In genomic region chr1:92298573-92299476, GRCh38 we compare ENCODE assay signal across 8 cellular contexts. TPM values are rescaled to one million over a fixed set of nuclear protein-coding genes. Genes with fewer than 3 reads are reported as not detected.
DNase-seq lines count a peak whose midpoint lies in the region; ATAC-seq and TF ChIP-seq lines count a peak whose summit lies in the region.

A gene with protein sequence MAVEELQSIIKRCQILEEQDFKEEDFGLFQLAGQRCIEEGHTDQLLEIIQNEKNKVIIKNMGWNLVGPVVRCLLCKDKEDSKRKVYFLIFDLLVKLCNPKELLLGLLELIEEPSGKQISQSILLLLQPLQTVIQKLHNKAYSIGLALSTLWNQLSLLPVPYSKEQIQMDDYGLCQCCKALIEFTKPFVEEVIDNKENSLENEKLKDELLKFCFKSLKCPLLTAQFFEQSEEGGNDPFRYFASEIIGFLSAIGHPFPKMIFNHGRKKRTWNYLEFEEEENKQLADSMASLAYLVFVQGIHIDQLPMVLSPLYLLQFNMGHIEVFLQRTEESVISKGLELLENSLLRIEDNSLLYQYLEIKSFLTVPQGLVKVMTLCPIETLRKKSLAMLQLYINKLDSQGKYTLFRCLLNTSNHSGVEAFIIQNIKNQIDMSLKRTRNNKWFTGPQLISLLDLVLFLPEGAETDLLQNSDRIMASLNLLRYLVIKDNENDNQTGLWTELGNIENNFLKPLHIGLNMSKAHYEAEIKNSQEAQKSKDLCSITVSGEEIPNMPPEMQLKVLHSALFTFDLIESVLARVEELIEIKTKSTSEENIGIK (minus strand): TSS chr1:92298987. CDS start chr1:92297999, 988 bp downstream.
TSS of gene RPAP2 (plus strand) at chr1:92299059. CDS start at chr1:92299074, 15 bp downstream.

- peaks cover 9% of the 10 kb centered on the region for H3K36me3 Mint-ChIP-seq in IgD-negative memory B cell
- H3K36me3 Mint-ChIP-seq in activated T-cell treated with anti-CD3 and anti-CD28 coated beads, Interleukin-2, amount 50 U/mL, for 72 hours (ENCODE audit: insufficient read depth in 2 of 2), result peaks cover 11 to 39% of the 10 kb centered on the region in 2 donors
- H3K36me3 Mint-ChIP-seq in naive thymus-derived CD4-positive, alpha-beta T cell, result peaks cover 10 to 27% (median 17%) of the 10 kb centered on the region in 5 donors
- H3K36me3 Mint-ChIP-seq in stimulated activated memory B cell treated with anti-CD40 and anti-IgM and Interleukin-4, amounts not matched to agents 10 μg/mL and 1 μg/mL and 100 μg/mL, for 72 hours, result peaks cover 17% of the 10 kb centered on the region

- POLR2A ChIA-PET in naive thymus-derived CD4-positive, alpha-beta T cell (lab: Charles Lee), result interaction anchor here (0.6 to 2.3 kb wide), 6 partner anchors 9 to 531 kb away, joined by 3 to 14 read pairs (median 4); no protein-coding TSS in a partner anchor

- DNase-seq in DMS79 (lab: John Stamatoyannopoulos, UW) (peak; percentile 73), esophagus squamous epithelium (lab: John Stamatoyannopoulos, UW) (peak; percentile 7)
- DNase-seq in activated T-cell treated with anti-CD3 and anti-CD28 coated beads, Interleukin-2, amount 50 U/mL, for 72 hours, result peak; percentile 86 to 89
- DNase-seq in naive thymus-derived CD4-positive, alpha-beta T cell, result peak; percentile 55 to 86 (median 75)

- H3K9me3 Mint-ChIP-seq in IgD-negative memory B cell, result no peaks in the 10 kb centered on the region
- H3K9me3 Mint-ChIP-seq in activated T-cell treated with anti-CD3 and anti-CD28 coated beads, Interleukin-2, amount 50 U/mL, for 72 hours, result peaks cover 0 to 1% of the 10 kb centered on the region in 2 donors
- H3K9me3 Mint-ChIP-seq in naive thymus-derived CD4-positive, alpha-beta T cell, result no peaks in the 10 kb centered on the region
- H3K9me3 Mint-ChIP-seq in stimulated activated memory B cell treated with anti-CD40 and anti-IgM and Interleukin-4, amounts not matched to agents 10 μg/mL and 1 μg/mL and 100 μg/mL, for 72 hours, result no peaks in the 10 kb centered on the region

- peaks cover 0 to 26% (median 0%) of the 10 kb centered on the region in 3 donors for H3K36me3 ChIP-seq in esophagus squamous epithelium
- peaks cover 0 to 20% (median 0%) of the 10 kb centered on the region in 3 experiments for H3K36me3 ChIP-seq in naive thymus-derived CD4-positive, alpha-beta T cell (ENCODE audit: control insufficient read depth in 2 of 3, insufficient read depth in 3 of 3, low read length in 3 of 3)

- intact Hi-C loops in esophagus squamous epithelium (cut with DNase I), result no loop called here
- intact Hi-C loops in naive thymus-derived CD4-positive, alpha-beta T cell (cut with micrococcal nuclease), result loop anchor here (1.0 to 10.0 kb wide), 13 partner anchors 15 to 1134 kb away; partner anchors contain the start of genes CDC7 (in 2 of the 2), BTBD8 (in 1 of the 2), RPL5 (in 1 of the 2) and TGFBR3 (in 1 of the 2)

- H3K4me1 ChIP-seq in esophagus squamous epithelium, result peaks cover 4 to 34% (median 7%) of the 10 kb centered on the region in 3 donors
- H3K4me1 ChIP-seq in naive thymus-derived CD4-positive, alpha-beta T cell (ENCODE audit: control insufficient read depth in 2 of 2, insufficient read depth in 2 of 2, low read length in 2 of 2), result peaks cover 10 to 19% of the 10 kb centered on the region in 2 donors

- CTCF ChIA-PET in naive thymus-derived CD4-positive, alpha-beta T cell (lab: Charles Lee), result interaction anchor here (0.7 to 1.5 kb wide), 7 partner anchors 12 to 661 kb away, joined by 3 to 7 read pairs (median 3); no protein-coding TSS in a partner anchor

- peak within 1 kb of the TSS; percentile 94 to 99 (median 96) for H3K27ac ChIP-seq in esophagus squamous epithelium
- peak within 1 kb of the TSS; percentile 98 for H3K27ac ChIP-seq in naive thymus-derived CD4-positive, alpha-beta T cell (ENCODE audit: low read depth, low read length)

- no peaks in the 10 kb centered on the region for H3K27me3 ChIP-seq in esophagus squamous epithelium
- no peaks in the 10 kb centered on the region for H3K27me3 ChIP-seq in naive thymus-derived CD4-positive, alpha-beta T cell (ENCODE audit: control insufficient read depth in 2 of 2, insufficient read depth in 2 of 2, low read length in 2 of 2)

- peak within 1 kb of the TSS; percentile 85 to 99 (median 93) for H3K27ac Mint-ChIP-seq in IgD-negative memory B cell
- peak within 1 kb of the TSS; percentile 93 for H3K27ac Mint-ChIP-seq in activated T-cell treated with anti-CD3 and anti-CD28 coated beads, Interleukin-2, amount 50 U/mL, for 72 hours
- peak within 1 kb of the TSS; percentile 91 to 99 (median 97) for H3K27ac Mint-ChIP-seq in naive thymus-derived CD4-positive, alpha-beta T cell
- H3K27ac Mint-ChIP-seq in stimulated activated memory B cell treated with anti-CD40 and anti-IgM and Interleukin-4, amounts not matched to agents 10 μg/mL and 1 μg/mL and 100 μg/mL, for 72 hours, result peak within 1 kb of the TSS; percentile 96

- TF ChIP-seq CTCF in esophagus squamous epithelium (IDR thresholded peaks at IDR 0.05), result no peak

- peak in 2 of 4 donors; percentile 69 to 82 for TF ChIP-seq POLR2A in esophagus squamous epithelium (IDR thresholded peaks at IDR 0.05)

- peak within 1 kb of the TSS; percentile 93 to 99 (median 99) for H3K4me3 Mint-ChIP-seq in IgD-negative memory B cell
- H3K4me3 Mint-ChIP-seq in activated T-cell treated with anti-CD3 and anti-CD28 coated beads, Interleukin-2, amount 50 U/mL, for 72 hours, result peak within 1 kb of the TSS; percentile 91 to 97
- peak within 1 kb of the TSS; percentile 93 to 99 (median 97) for H3K4me3 Mint-ChIP-seq in naive thymus-derived CD4-positive, alpha-beta T cell
- H3K4me3 Mint-ChIP-seq in stimulated activated memory B cell treated with anti-CD40 and anti-IgM and Interleukin-4, amounts not matched to agents 10 μg/mL and 1 μg/mL and 100 μg/mL, for 72 hours, result peak within 1 kb of the TSS; percentile 95

- H3K4me1 Mint-ChIP-seq in IgD-negative memory B cell, result peaks cover 9 to 21% (median 15%) of the 10 kb centered on the region in 3 donors
- H3K4me1 Mint-ChIP-seq in activated T-cell treated with anti-CD3 and anti-CD28 coated beads, Interleukin-2, amount 50 U/mL, for 72 hours (ENCODE audit: low read depth), result peaks cover 51% of the 10 kb centered on the region
- peaks cover 30 to 61% (median 48%) of the 10 kb centered on the region in 7 donors for H3K4me1 Mint-ChIP-seq in naive thymus-derived CD4-positive, alpha-beta T cell
- peaks cover 34% of the 10 kb centered on the region for H3K4me1 Mint-ChIP-seq in stimulated activated memory B cell treated with anti-CD40 and anti-IgM and Interleukin-4, amounts not matched to agents 10 μg/mL and 1 μg/mL and 100 μg/mL, for 72 hours

- H3K27me3 Mint-ChIP-seq in IgD-negative memory B cell, result no peaks in the 10 kb centered on the region
- no peaks in the 10 kb centered on the region for H3K27me3 Mint-ChIP-seq in activated T-cell treated with anti-CD3 and anti-CD28 coated beads, Interleukin-2, amount 50 U/mL, for 72 hours (ENCODE audit: low read depth)
- H3K27me3 Mint-ChIP-seq in naive thymus-derived CD4-positive, alpha-beta T cell, result no peaks in the 10 kb centered on the region
- no peaks in the 10 kb centered on the region for H3K27me3 Mint-ChIP-seq in stimulated activated memory B cell treated with anti-CD40 and anti-IgM and Interleukin-4, amounts not matched to agents 10 μg/mL and 1 μg/mL and 100 μg/mL, for 72 hours

- WGBS in esophagus squamous epithelium, 2 donors, result 1% methylated on average over 19 of the region's 76 CpGs; no CpG with 5 or more reads in 1 of the 2 donors

- no peaks in the 10 kb centered on the region for H3K9me3 ChIP-seq in esophagus squamous epithelium
- H3K9me3 ChIP-seq in naive thymus-derived CD4-positive, alpha-beta T cell (ENCODE audit: control insufficient read depth in 2 of 3, low read length in 3 of 3), result no peaks in the 10 kb centered on the region

- peak within 1 kb of the TSS; percentile 68 to 97 (median 88) for H3K4me3 ChIP-seq in esophagus squamous epithelium
- H3K4me3 ChIP-seq in naive thymus-derived CD4-positive, alpha-beta T cell (ENCODE audit: low read length), result peak within 1 kb of the TSS; percentile 93

- ATAC-seq in GM21576 (IDR thresholded peaks at IDR 0.05; ENCODE audit: unreplicated experiment), result peak; percentile 98
- ATAC-seq in activated T-cell treated with anti-CD3 and anti-CD28 coated beads, Interleukin-2, amount 50 U/mL, for 72 hours (replicated peaks in 1 of 2), result peak; percentile 96 to 98
- ATAC-seq in naive thymus-derived CD4-positive, alpha-beta T cell, result peak; percentile 97
- ATAC-seq in stimulated activated memory B cell treated with anti-CD40 and anti-IgM and Interleukin-4, amounts not matched to agents 10 μg/mL and 1 μg/mL and 100 μg/mL, for 72 hours, result peak; percentile 99

TF ChIP-seq in PFSK-1, 5 proteins besides CTCF, POLR2A, EP300 and RAD21 (continues in another document):
- TF ChIP-seq FOXP2 (optimal IDR thresholded peaks at IDR 0.05; ENCODE audit: borderline replicate concordance, extremely low read depth, extremely low read length, insufficient read depth), result no peak
- peak; percentile 98 for TF ChIP-seq POLR2AphosphoS5 (IDR thresholded peaks at IDR 0.05; ENCODE audit: low read depth, low read length)
- peak; percentile 98 for TF ChIP-seq TAF1 (IDR thresholded peaks at IDR 0.05; ENCODE audit: borderline replicate concordance, insufficient read depth, low read length)
- TF ChIP-seq SIN3A (IDR thresholded peaks at IDR 0.05; ENCODE audit: borderline replicate concordance, insufficient read depth, low read length), result peak; percentile 28; the same call in 1 of the 2 replicates

RNA-seq across cellular contexts. Expression of the first gene that starts in this region (rescaled TPM):
- 7.5 TPM for polyA plus RNA-seq in IgD-negative memory B cell
- 4.3 TPM for polyA plus RNA-seq in PFSK-1 (2012; ENCODE audit: insufficient read length, low read depth)
- total RNA-seq in activated T-cell treated with anti-CD3 and anti-CD28 coated beads, Interleukin-2, amount 50 U/mL, for 72 hours, result 10 to 100 TPM; 22.3 to 27.6 TPM
- total RNA-seq in esophagus squamous epithelium, result 10 to 100 TPM in 2 of 4 donors, 1 to 10 TPM in 2; 3.9 to 12.0 (median 10.4) TPM
- total RNA-seq in naive thymus-derived CD4-positive, alpha-beta T cell, result 10 to 100 TPM; 13.9 to 27.0 (median 14.3) TPM
- polyA plus RNA-seq in naive thymus-derived CD4-positive, alpha-beta T cell, result 1 to 10 TPM; 8.6 to 9.7 TPM

RNA-seq across cellular contexts. Expression of gene RPAP2, which starts in this region (rescaled TPM):
- polyA plus RNA-seq in IgD-negative memory B cell, result 23.0 TPM
- 6.0 TPM for polyA plus RNA-seq in PFSK-1 (2012; ENCODE audit: insufficient read length, low read depth)
- total RNA-seq in activated T-cell treated with anti-CD3 and anti-CD28 coated beads, Interleukin-2, amount 50 U/mL, for 72 hours, result 10 to 100 TPM; 48.4 to 54.3 TPM
- 10 to 100 TPM in 1 of 4 donors, 1 to 10 TPM in 3; 3.1 to 18.5 (median 8.4) TPM for total RNA-seq in esophagus squamous epithelium
- total RNA-seq in naive thymus-derived CD4-positive, alpha-beta T cell, result 10 to 100 TPM; 29.5 to 50.7 (median 42.3) TPM
- 10 to 100 TPM; 21.3 to 24.8 TPM for polyA plus RNA-seq in naive thymus-derived CD4-positive, alpha-beta T cell

Comparison
In these comparisons a context has a peak if more than half of its experiments do, and no peak if none do; other contexts are left out.
1. Peak in every context shown above with its lines: DNase-seq, ATAC-seq, H3K4me3 ChIP-seq and H3K27ac ChIP-seq.
2. DNase-seq: peak in every context shown above with its lines; median percentile 88 in activated T-cell treated with anti-CD3 and anti-CD28 coated beads, Interleukin-2, amount 50 U/mL, for 72 hours; 75 in naive thymus-derived CD4-positive, alpha-beta T cell; 73 in DMS79; 7 in esophagus squamous epithelium.